Comparison of ENCODE assay signal across 9 cellular contexts in the genomic region with DNA sequence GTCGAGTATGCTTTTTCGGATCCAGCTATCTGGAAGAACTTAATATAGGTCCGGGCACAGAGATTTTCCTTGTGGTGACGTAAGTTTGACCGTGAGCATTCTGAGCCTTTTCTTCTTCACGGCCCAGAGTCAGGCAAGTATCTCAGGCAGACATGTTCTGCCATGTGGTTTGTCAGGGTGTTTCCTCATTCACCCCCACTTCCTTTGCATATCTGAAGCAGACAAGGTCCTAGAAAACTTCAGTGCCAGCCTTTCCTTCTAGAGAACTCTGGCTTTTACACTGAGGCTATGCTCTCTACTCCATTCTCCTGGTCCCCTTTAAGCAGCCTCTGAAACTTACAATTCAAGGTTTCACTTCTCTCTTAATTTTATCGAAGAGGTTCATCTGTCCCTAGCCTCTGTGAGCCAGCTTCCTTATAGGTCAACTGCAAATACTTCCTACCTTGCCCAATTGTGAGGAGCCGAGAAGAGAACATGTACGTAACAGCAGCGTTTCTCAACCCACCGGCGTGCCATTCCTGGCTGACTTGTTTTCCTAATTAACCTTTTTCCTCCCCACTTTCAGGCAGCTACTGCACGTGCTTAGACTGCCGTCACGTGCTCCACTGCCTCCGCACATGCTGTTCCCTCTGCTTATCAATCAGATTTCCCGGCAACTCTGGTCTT. TPM values are rescaled to one million over a fixed set of nuclear protein-coding genes. Genes with fewer than 3 reads are reported as not detected.
DNase-seq lines count a peak whose midpoint lies in the region; ATAC-seq and TF ChIP-seq lines count a peak whose summit lies in the region.
"Had no signal": no experiment of that assay in that cellular context is flagged by ENCODE, and none has a peak within 500 bp of the region (broad histone marks: within the 10 kb centered on the region; RNA-seq: fewer than 3 reads in every experiment).

No MANE protein-coding gene starts in this region.

- H3K27ac Mint-ChIP-seq in central memory CD8-positive, alpha-beta T cell (ENCODE audit: low read depth): peak overlapping the region; percentile 92

- DNase-seq in DND-41 (no peak), NCI-H1105 treated with DMSO at 0.1 percent for 48 hours (lab: John Stamatoyannopoulos, UW) (no peak), NCI-H2107 (lab: John Stamatoyannopoulos, UW) (no peak), foreskin keratinocyte (no peak)
- DNase-seq in central memory CD8-positive, alpha-beta T cell (ENCODE audit: low spot score in 2 of 2): no peak
- DNase-seq in activated CD4-positive, alpha-beta T cell treated with anti-CD3 and anti-CD28 coated beads, Interleukin-2, amount 50 U/mL, for 1 hour: no peak

- H3K36me3 Mint-ChIP-seq in central memory CD8-positive, alpha-beta T cell (ENCODE audit: insufficient read depth): peaks cover 1% of the 10 kb centered on the region

- peak overlapping the region; percentile 24; the same call in 1 of the 2 replicates for H2AFZ ChIP-seq in DND-41 (ENCODE audit: low read depth, low read length)

- H3K4me1 Mint-ChIP-seq in central memory CD8-positive, alpha-beta T cell: peaks cover 20% of the 10 kb centered on the region

- H3K36me3 ChIP-seq in DND-41 (ENCODE audit: insufficient read depth, low read length): no peaks in the 10 kb centered on the region
- H3K36me3 ChIP-seq: thoracic aorta had no signal

- H3K9me3 ChIP-seq in DND-41 (ENCODE audit: insufficient read depth, low read length, severe bottlenecking): no peaks in the 10 kb centered on the region
- H3K9me3 ChIP-seq: thoracic aorta had no signal

- H3K27me3 ChIP-seq in DND-41 (ENCODE audit: insufficient read depth, low read length, poor library complexity): peaks cover 5% of the 10 kb centered on the region
- H3K27me3 ChIP-seq in foreskin keratinocyte: no peaks in the 10 kb centered on the region

- no peaks in the 10 kb centered on the region for H3K27me3 Mint-ChIP-seq in central memory CD8-positive, alpha-beta T cell

- peak; percentile 58; the same call in 2 of the 3 replicates for ATAC-seq in DND-41 (ENCODE audit: insufficient read depth, low read depth)
- ATAC-seq in GM19467 (IDR thresholded peaks at IDR 0.05; ENCODE audit: unreplicated experiment): peak; percentile 90
- ATAC-seq in HG03457 (IDR thresholded peaks at IDR 0.05; ENCODE audit: unreplicated experiment): peak; percentile 86
- ATAC-seq in central memory CD8-positive, alpha-beta T cell (replicated peaks; ENCODE audit: extremely low read depth, poor library complexity, severe bottlenecking): peak; percentile 73
- ATAC-seq in foreskin keratinocyte: no peak

- no peaks in the 10 kb centered on the region for H3K9me3 Mint-ChIP-seq in central memory CD8-positive, alpha-beta T cell

- no peak overlapping the region for H3K4me3 ChIP-seq in DND-41 (ENCODE audit: low read depth in 1 of 2, low read length in 2 of 2)
- H3K4me3 ChIP-seq: thoracic aorta had no signal

- no peaks in the 10 kb centered on the region for H3K79me2 ChIP-seq in DND-41 (ENCODE audit: insufficient read depth, low read length)

- TF ChIP-seq CTCF in DND-41 (IDR thresholded peaks at IDR 0.05; ENCODE audit: borderline replicate concordance, extremely low read depth, low read length, poor library complexity, severe bottlenecking) (no peak), foreskin keratinocyte (conservative IDR thresholded peaks at IDR 0.05) (no peak)

- H3K9ac ChIP-seq in DND-41 (ENCODE audit: low read depth, low read length): no peak overlapping the region

- H3K4me1 ChIP-seq in DND-41 (ENCODE audit: insufficient read depth, low read length) (peaks cover 3% of the 10 kb centered on the region; the same call in 1 of the 2 replicates), foreskin keratinocyte (peaks cover 8% of the 10 kb centered on the region)

- H3K4me2 ChIP-seq in DND-41 (ENCODE audit: insufficient read depth, low read length): no peak overlapping the region

- no peak overlapping the region for H3K27ac ChIP-seq in DND-41 (ENCODE audit: low read length)
- no peak overlapping the region for H3K27ac ChIP-seq in foreskin keratinocyte
- H3K27ac ChIP-seq: thoracic aorta had no signal

- no peaks in the 10 kb centered on the region for H4K20me1 ChIP-seq in DND-41 (ENCODE audit: insufficient read depth, low read length)

- peak overlapping the region; percentile 72 for H3K4me3 Mint-ChIP-seq in central memory CD8-positive, alpha-beta T cell

RNA-seq across cellular contexts. Expression of a gene that starts 47.3 kb away (rescaled TPM):
- total RNA-seq in foreskin keratinocyte: 59.7 and 60.7 TPM in 2 replicates
- 30.5 and 34.1 TPM in 2 replicates for polyA plus RNA-seq in foreskin keratinocyte
